Comparison of ENCODE assay signal across 2 cellular contexts in genomic region chr6:14596410-14596809, GRCh38.
A peak's percentile ranks its signal among the peaks of the same experiment; 100 is the strongest.
TF ChIP-seq lines count a peak whose summit lies in the region.

No MANE protein-coding gene starts in this region.

TF ChIP-seq in GM23338, 12 proteins besides CTCF, POLR2A, EP300 and RAD21 (continued from another document):
- TF ChIP-seq, protein P1, sequence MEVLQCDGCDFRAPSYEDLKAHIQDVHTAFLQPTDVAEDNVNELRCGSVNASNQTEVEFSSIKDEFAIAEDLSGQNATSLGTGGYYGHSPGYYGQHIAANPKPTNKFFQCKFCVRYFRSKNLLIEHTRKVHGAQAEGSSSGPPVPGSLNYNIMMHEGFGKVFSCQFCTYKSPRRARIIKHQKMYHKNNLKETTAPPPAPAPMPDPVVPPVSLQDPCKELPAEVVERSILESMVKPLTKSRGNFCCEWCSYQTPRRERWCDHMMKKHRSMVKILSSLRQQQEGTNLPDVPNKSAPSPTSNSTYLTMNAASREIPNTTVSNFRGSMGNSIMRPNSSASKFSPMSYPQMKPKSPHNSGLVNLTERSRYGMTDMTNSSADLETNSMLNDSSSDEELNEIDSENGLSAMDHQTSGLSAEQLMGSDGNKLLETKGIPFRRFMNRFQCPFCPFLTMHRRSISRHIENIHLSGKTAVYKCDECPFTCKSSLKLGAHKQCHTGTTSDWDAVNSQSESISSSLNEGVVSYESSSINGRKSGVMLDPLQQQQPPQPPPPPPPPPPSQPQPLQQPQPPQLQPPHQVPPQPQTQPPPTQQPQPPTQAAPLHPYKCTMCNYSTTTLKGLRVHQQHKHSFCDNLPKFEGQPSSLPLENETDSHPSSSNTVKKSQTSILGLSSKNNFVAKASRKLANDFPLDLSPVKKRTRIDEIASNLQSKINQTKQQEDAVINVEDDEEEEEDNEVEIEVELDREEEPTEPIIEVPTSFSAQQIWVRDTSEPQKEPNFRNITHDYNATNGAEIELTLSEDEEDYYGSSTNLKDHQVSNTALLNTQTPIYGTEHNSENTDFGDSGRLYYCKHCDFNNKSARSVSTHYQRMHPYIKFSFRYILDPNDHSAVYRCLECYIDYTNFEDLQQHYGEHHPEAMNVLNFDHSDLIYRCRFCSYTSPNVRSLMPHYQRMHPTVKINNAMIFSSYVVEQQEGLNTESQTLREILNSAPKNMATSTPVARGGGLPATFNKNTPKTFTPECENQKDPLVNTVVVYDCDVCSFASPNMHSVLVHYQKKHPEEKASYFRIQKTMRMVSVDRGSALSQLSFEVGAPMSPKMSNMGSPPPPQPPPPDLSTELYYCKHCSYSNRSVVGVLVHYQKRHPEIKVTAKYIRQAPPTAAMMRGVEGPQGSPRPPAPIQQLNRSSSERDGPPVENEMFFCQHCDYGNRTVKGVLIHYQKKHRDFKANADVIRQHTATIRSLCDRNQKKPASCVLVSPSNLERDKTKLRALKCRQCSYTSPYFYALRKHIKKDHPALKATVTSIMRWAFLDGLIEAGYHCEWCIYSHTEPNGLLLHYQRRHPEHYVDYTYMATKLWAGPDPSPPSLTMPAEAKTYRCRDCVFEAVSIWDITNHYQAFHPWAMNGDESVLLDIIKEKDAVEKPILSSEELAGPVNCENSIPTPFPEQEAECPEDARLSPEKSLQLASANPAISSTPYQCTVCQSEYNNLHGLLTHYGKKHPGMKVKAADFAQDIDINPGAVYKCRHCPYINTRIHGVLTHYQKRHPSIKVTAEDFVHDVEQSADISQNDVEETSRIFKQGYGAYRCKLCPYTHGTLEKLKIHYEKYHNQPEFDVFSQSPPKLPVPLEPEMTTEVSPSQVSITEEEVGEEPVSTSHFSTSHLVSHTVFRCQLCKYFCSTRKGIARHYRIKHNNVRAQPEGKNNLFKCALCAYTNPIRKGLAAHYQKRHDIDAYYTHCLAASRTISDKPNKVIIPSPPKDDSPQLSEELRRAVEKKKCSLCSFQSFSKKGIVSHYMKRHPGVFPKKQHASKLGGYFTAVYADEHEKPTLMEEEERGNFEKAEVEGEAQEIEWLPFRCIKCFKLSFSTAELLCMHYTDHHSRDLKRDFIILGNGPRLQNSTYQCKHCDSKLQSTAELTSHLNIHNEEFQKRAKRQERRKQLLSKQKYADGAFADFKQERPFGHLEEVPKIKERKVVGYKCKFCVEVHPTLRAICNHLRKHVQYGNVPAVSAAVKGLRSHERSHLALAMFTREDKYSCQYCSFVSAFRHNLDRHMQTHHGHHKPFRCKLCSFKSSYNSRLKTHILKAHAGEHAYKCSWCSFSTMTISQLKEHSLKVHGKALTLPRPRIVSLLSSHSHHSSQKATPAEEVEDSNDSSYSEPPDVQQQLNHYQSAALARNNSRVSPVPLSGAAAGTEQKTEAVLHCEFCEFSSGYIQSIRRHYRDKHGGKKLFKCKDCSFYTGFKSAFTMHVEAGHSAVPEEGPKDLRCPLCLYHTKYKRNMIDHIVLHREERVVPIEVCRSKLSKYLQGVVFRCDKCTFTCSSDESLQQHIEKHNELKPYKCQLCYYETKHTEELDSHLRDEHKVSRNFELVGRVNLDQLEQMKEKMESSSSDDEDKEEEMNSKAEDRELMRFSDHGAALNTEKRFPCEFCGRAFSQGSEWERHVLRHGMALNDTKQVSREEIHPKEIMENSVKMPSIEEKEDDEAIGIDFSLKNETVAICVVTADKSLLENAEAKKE (CRISPR knock-in tag; IDR thresholded peaks at IDR 0.05), result no peak
- TF ChIP-seq ZNF114 (CRISPR knock-in tag; IDR thresholded peaks at IDR 0.05) (no peak), POLR2AphosphoS5 (IDR thresholded peaks at IDR 0.05; ENCODE audit: low read depth) (no peak), CREB1 (CRISPR knock-in tag; IDR thresholded peaks at IDR 0.05; ENCODE audit: low read depth) (no peak), EZH2phosphoT487 (IDR thresholded peaks at IDR 0.05; ENCODE audit: unreplicated experiment) (no peak), JUNB (IDR thresholded peaks at IDR 0.05; ENCODE audit: unreplicated experiment) (no peak), ETS1 (IDR thresholded peaks at IDR 0.05) (no peak), STAT1 (IDR thresholded peaks at IDR 0.05; ENCODE audit: unreplicated experiment) (no peak), ZNF331 (CRISPR knock-in tag; IDR thresholded peaks at IDR 0.05; ENCODE audit: low read depth) (no peak), NANOG (IDR thresholded peaks at IDR 0.05; ENCODE audit: borderline replicate concordance) (no peak)
- TF ChIP-seq, protein P2, sequence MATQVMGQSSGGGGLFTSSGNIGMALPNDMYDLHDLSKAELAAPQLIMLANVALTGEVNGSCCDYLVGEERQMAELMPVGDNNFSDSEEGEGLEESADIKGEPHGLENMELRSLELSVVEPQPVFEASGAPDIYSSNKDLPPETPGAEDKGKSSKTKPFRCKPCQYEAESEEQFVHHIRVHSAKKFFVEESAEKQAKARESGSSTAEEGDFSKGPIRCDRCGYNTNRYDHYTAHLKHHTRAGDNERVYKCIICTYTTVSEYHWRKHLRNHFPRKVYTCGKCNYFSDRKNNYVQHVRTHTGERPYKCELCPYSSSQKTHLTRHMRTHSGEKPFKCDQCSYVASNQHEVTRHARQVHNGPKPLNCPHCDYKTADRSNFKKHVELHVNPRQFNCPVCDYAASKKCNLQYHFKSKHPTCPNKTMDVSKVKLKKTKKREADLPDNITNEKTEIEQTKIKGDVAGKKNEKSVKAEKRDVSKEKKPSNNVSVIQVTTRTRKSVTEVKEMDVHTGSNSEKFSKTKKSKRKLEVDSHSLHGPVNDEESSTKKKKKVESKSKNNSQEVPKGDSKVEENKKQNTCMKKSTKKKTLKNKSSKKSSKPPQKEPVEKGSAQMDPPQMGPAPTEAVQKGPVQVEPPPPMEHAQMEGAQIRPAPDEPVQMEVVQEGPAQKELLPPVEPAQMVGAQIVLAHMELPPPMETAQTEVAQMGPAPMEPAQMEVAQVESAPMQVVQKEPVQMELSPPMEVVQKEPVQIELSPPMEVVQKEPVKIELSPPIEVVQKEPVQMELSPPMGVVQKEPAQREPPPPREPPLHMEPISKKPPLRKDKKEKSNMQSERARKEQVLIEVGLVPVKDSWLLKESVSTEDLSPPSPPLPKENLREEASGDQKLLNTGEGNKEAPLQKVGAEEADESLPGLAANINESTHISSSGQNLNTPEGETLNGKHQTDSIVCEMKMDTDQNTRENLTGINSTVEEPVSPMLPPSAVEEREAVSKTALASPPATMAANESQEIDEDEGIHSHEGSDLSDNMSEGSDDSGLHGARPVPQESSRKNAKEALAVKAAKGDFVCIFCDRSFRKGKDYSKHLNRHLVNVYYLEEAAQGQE (IDR thresholded peaks at IDR 0.05; ENCODE audit: unreplicated experiment), result no peak
TF ChIP-seq in GM23338: peak in this region for 0.

TF ChIP-seq in K562, 482 proteins besides CTCF, POLR2A, EP300 and RAD21 (continued from another document):
- TF ChIP-seq CBX3 (IDR thresholded peaks at IDR 0.05; ENCODE audit: borderline replicate concordance in 1 of 2, low read length in 2 of 2) (peak in 1 of 2 experiments; percentile 56; a peak in 1 of 3 replicates), IRF1 (CRISPR knock-in tag; IDR thresholded peaks at IDR 0.05; ENCODE audit: borderline replicate concordance) (no peak), NR2C2 (CRISPR knock-in tag; IDR thresholded peaks at IDR 0.05) (no peak), NR2C2 (tag; IDR thresholded peaks at IDR 0.05) (no peak), ATF3 (IDR thresholded peaks at IDR 0.05) (peak; percentile 74; the same call in 1 of the 2 replicates), ATF3 (CRISPR knock-in tag; conservative IDR thresholded peaks at IDR 0.05) (no peak), JUND (IDR thresholded peaks at IDR 0.05; ENCODE audit: borderline replicate concordance, low read depth, low read length) (peak; percentile 93), JUND (tag; IDR thresholded peaks at IDR 0.05; ENCODE audit: borderline replicate concordance, low read depth, low read length) (peak; percentile 78; the same call in 1 of the 3 replicates), TRIM24 (IDR thresholded peaks at IDR 0.05) (peak; percentile 60 to 71), SMARCA4 (IDR thresholded peaks at IDR 0.05) (0 out of 2 replicates have a peak, but pooled peaks have one; percentile 28), ZBTB8A (IDR thresholded peaks at IDR 0.05; ENCODE audit: partially characterized antibody) (no peak), TFAM (CRISPR knock-in tag; conservative IDR thresholded peaks at IDR 0.05) (no peak), EZH2 (IDR thresholded peaks at IDR 0.05; ENCODE audit: borderline replicate concordance, low read depth, low read length) (no peak), HDAC1 (IDR thresholded peaks at IDR 0.05) (no peak), ZNF766 (CRISPR knock-in tag; conservative IDR thresholded peaks at IDR 0.05) (peak; percentile 58; the same call in 1 of the 2 replicates), RBM39 (optimal IDR thresholded peaks at IDR 0.05; ENCODE audit: low read depth, low read length) (no peak), CEBPB (tag; IDR thresholded peaks at IDR 0.05) (peak; percentile 87), FOSL1 (tag; conservative IDR thresholded peaks at IDR 0.05) (peak; percentile 83), ZNF449 (CRISPR knock-in tag; IDR thresholded peaks at IDR 0.05) (no peak), CEBPG (CRISPR knock-in tag; IDR thresholded peaks at IDR 0.05) (peak; percentile 53; the same call in 1 of the 2 replicates), CEBPG (tag; conservative IDR thresholded peaks at IDR 0.05 in 1 of 2, IDR thresholded peaks at IDR 0.05 in 1 of 2) (peak; percentile 34 to 75; a peak in 2 of 4 replicates)
- TF ChIP-seq, protein P3, sequence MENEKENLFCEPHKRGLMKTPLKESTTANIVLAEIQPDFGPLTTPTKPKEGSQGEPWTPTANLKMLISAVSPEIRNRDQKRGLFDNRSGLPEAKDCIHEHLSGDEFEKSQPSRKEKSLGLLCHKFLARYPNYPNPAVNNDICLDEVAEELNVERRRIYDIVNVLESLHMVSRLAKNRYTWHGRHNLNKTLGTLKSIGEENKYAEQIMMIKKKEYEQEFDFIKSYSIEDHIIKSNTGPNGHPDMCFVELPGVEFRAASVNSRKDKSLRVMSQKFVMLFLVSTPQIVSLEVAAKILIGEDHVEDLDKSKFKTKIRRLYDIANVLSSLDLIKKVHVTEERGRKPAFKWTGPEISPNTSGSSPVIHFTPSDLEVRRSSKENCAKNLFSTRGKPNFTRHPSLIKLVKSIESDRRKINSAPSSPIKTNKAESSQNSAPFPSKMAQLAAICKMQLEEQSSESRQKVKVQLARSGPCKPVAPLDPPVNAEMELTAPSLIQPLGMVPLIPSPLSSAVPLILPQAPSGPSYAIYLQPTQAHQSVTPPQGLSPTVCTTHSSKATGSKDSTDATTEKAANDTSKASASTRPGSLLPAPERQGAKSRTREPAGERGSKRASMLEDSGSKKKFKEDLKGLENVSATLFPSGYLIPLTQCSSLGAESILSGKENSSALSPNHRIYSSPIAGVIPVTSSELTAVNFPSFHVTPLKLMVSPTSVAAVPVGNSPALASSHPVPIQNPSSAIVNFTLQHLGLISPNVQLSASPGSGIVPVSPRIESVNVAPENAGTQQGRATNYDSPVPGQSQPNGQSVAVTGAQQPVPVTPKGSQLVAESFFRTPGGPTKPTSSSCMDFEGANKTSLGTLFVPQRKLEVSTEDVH (IDR thresholded peaks at IDR 0.05; ENCODE audit: low read depth, partially characterized antibody), result no peak
